In genomic region chr6:31057426-31058003, GRCh38 we compare ENCODE assay signal across 13 cellular contexts. TPM values are rescaled to one million over a fixed set of nuclear protein-coding genes. Genes with fewer than 3 reads are reported as not detected.
DNase-seq lines count a peak whose midpoint lies in the region; ATAC-seq, FAIRE-seq and TF ChIP-seq lines count a peak whose summit lies in the region.
"Had no signal": no experiment of that assay in that cellular context is flagged by ENCODE, and none has a peak within 500 bp of the region (broad histone marks: within the 10 kb centered on the region; RNA-seq: fewer than 3 reads in every experiment).

No MANE protein-coding gene starts in this region.

- POLR2A ChIA-PET in A549 (lab: Yijun Ruan, JAX): interaction anchor here (0.6 kb wide), 1 partner anchor 319 kb away, joined by 3 read pairs; no protein-coding TSS in a partner anchor

- H3K9me3 ChIP-seq in A549 (no peaks in the 10 kb centered on the region), breast epithelium (no peaks in the 10 kb centered on the region), right atrium auricular region (no peaks in the 10 kb centered on the region)
- H3K9me3 ChIP-seq: HAP-1, mucosa of descending colon, tibial artery had no signal

- no peaks in the 10 kb centered on the region for H3K36me3 ChIP-seq in breast epithelium
- H3K36me3 ChIP-seq in right atrium auricular region: no peaks in the 10 kb centered on the region
- H3K36me3 ChIP-seq: HAP-1, tibial artery had no signal

- H3K4me1 ChIP-seq in A549 (peaks cover 15% of the 10 kb centered on the region), breast epithelium (no peaks in the 10 kb centered on the region), right atrium auricular region (peaks cover 0 to 9% of the 10 kb centered on the region in 2 donors)
- H3K4me1 ChIP-seq: tibial artery had no signal

- 49% methylated on average over 4 of the region's 4 CpGs for WGBS in A549 (ENCODE audit: missing lambda C conversion rate)

- intact Hi-C loops in breast epithelium (cut with DNase I; ENCODE audit: low total_unique reads) (no loop called here), sciatic nerve (cut with DNase I) (no loop called here)

- no peak for TF ChIP-seq POLR2A in A549 (IDR thresholded peaks at IDR 0.05; ENCODE audit: low read length)
- no peak for TF ChIP-seq POLR2A in breast epithelium (IDR thresholded peaks at IDR 0.05)

- no peak for TF ChIP-seq EP300 in A549 (IDR thresholded peaks at IDR 0.05)

- H3K27ac ChIP-seq in A549: peak overlapping the region in 1 of 2 experiments; percentile 49; a peak in 3 of 6 replicates
- H3K27ac ChIP-seq in breast epithelium: peak overlapping the region; percentile 15 to 43
- H3K27ac ChIP-seq in right atrium auricular region: no peak overlapping the region
- H3K27ac ChIP-seq: tibial artery had no signal

- H3K4me3 ChIP-seq in A549: no peak overlapping the region
- no peak overlapping the region for H3K4me3 ChIP-seq in breast epithelium
- H3K4me3 ChIP-seq in right atrium auricular region: no peak overlapping the region
- H3K4me3 ChIP-seq: HAP-1, mucosa of descending colon, tibial artery had no signal

- TF ChIP-seq RAD21 in A549 (conservative IDR thresholded peaks at IDR 0.05 in 1 of 2, IDR thresholded peaks at IDR 0.05 in 1 of 2): no peak

- H3K4me2 ChIP-seq in A549: peak overlapping the region; percentile 6; the same call in 2 of the 3 replicates

- CTCF ChIA-PET in A549 (lab: Yijun Ruan, JAX): interaction anchor here (0.7 to 1.5 kb wide), 3 partner anchors 13 to 76 kb away, joined by 3 read pairs; no protein-coding TSS in a partner anchor

- DNase-seq in A549 (ENCODE audit: low read depth in 1 of 2, low spot score in 1 of 2) (no peak), LHCN-M2 (ENCODE audit: low read depth) (peak; percentile 41), breast epithelium (ENCODE audit: low spot score in 2 of 2) (no peak), kidney tubule cell (ENCODE audit: low spot score) (peak; percentile 88), sciatic nerve (ENCODE audit: low spot score) (no peak), right atrium auricular region (ENCODE audit: low spot score) (no peak)
- DNase-seq in activated naive CD4-positive, alpha-beta T cell (lab: John Stamatoyannopoulos, UW): no peak
- DNase-seq: activated naive CD8-positive, alpha-beta T cell treated with anti-CD3 and anti-CD28 coated beads, Interleukin-2, amount 50 U/mL, for 24 hours; endodermal cell; tibial artery had no signal

- no peak for FAIRE-seq in A549 (lab: Jason Lieb, UNC)

- ATAC-seq in A549 (no peak), HG03025 (IDR thresholded peaks at IDR 0.05; ENCODE audit: low FRiP score, unreplicated experiment) (no peak), sciatic nerve (no peak)

- no peak for TF ChIP-seq CTCF in A549 (IDR thresholded peaks at IDR 0.05)
- no peak for TF ChIP-seq CTCF in breast epithelium (IDR thresholded peaks at IDR 0.05)
- TF ChIP-seq CTCF in right atrium auricular region (IDR thresholded peaks at IDR 0.05): no peak

- no peaks in the 10 kb centered on the region for H3K27me3 ChIP-seq in breast epithelium
- H3K27me3 ChIP-seq in right atrium auricular region: no peaks in the 10 kb centered on the region

TF ChIP-seq in A549, 52 proteins besides CTCF, POLR2A, EP300 and RAD21:
- TF ChIP-seq NR3C1 (IDR thresholded peaks at IDR 0.05) (no peak), ZC3H11A (IDR thresholded peaks at IDR 0.05) (no peak)

RNA-seq across cellular contexts. Expression of gene MUC22, which starts 47.2 kb away (rescaled TPM):
- polyA plus RNA-seq in A549 (2011; rRNA removed) (not detected in 2 replicates), A549 (2017; fragmentation: RNase III; extraction: RNeasy Plus Mini Kit Qiagen cat#74134 plus additional on column Dnase treatment) (not detected in 3 replicates)
- under 0.01 TPM in 1 of 2 replicates, not detected in the other for polyA plus RNA-seq in A549 (2012; cell fraction: cytosol; rRNA removed)
- under 0.01 and 0.01 TPM in 2 replicates for polyA plus RNA-seq in A549 (2012; cell fraction: nucleus; rRNA removed)
- not detected in 2 replicates for polyA minus RNA-seq in A549 (2011; rRNA and poly(A)+ RNA removed)
- total RNA-seq in LHCN-M2 (2014; rRNA removed) (not detected in 2 replicates), breast epithelium (not detected), sciatic nerve (not detected), right atrium auricular region (not detected)
- not detected for polyA plus RNA-seq in LHCN-M2 (2012)
- total RNA-seq: endodermal cell, mucosa of descending colon had no signal

RNA-seq across cellular contexts. Expression of gene C6orf15, which starts 54.9 kb away (rescaled TPM):
- polyA plus RNA-seq in A549 (2011; rRNA removed) (not detected in 2 replicates), A549 (2017; fragmentation: RNase III; extraction: RNeasy Plus Mini Kit Qiagen cat#74134 plus additional on column Dnase treatment) (not detected in 3 replicates)
- polyA plus RNA-seq in A549 (2012; cell fraction: cytosol; rRNA removed): not detected in 2 replicates
- polyA plus RNA-seq in A549 (2012; cell fraction: nucleus; rRNA removed): not detected in 2 replicates
- not detected in 2 replicates for polyA minus RNA-seq in A549 (2011; rRNA and poly(A)+ RNA removed)
- total RNA-seq in LHCN-M2 (2014; rRNA removed) (0.40 and 0.71 TPM in 2 replicates), breast epithelium (under 1 TPM in 1 of 3 donors, not detected in 2; 0.59 TPM), sciatic nerve (not detected), right atrium auricular region (not detected)
- polyA plus RNA-seq in LHCN-M2 (2012): 1.5 TPM
- total RNA-seq: endodermal cell, mucosa of descending colon had no signal

RNA-seq across cellular contexts. Expression of gene PSORS1C1, which starts 57.1 kb away (rescaled TPM):
- 2.3 and 5.8 TPM in 2 replicates for polyA plus RNA-seq in A549 (2011; rRNA removed)
- polyA plus RNA-seq in A549 (2012; cell fraction: cytosol; rRNA removed): 2.2 and 3.1 TPM in 2 replicates
- polyA plus RNA-seq in A549 (2012; cell fraction: nucleus; rRNA removed): 6.1 and 8.7 TPM in 2 replicates
- polyA plus RNA-seq in A549 (2017; fragmentation: RNase III; extraction: RNeasy Plus Mini Kit Qiagen cat#74134 plus additional on column Dnase treatment): 3.0 to 4.3 TPM (median 4.3 TPM) in 3 replicates
- 6.4 and 7.4 TPM in 2 replicates for polyA minus RNA-seq in A549 (2011; rRNA and poly(A)+ RNA removed)
- total RNA-seq in LHCN-M2 (2014; rRNA removed): 0.64 and 0.69 TPM in 2 replicates
- polyA plus RNA-seq in LHCN-M2 (2012): 3.1 TPM
- total RNA-seq in breast epithelium: 1 to 10 TPM in 2 of 3 donors, under 1 TPM in 1; 0.48 to 2.0 (median 1.9) TPM
- total RNA-seq in sciatic nerve: 0.62 TPM
- total RNA-seq in right atrium auricular region: 1 to 10 TPM in 1 of 2 donors, under 1 TPM in 1; 0.33 to 1.5 TPM

Comparison
In these comparisons a context has a peak if more than half of its experiments do, and no peak if none do; other contexts are left out.
1. DNase-seq: peak in LHCN-M2 (single experiment) and kidney tubule cell (single experiment); none in A549 (0 of 2), breast epithelium (0 of 2), sciatic nerve (single experiment), activated naive CD4-positive, alpha-beta T cell (0 of 4) and right atrium auricular region (single experiment).
2. H3K27ac ChIP-seq: peak in breast epithelium (2 of 2); none in right atrium auricular region (0 of 2).